Comparison of ENCODE assay signal across 26 cellular contexts in the genomic region with DNA sequence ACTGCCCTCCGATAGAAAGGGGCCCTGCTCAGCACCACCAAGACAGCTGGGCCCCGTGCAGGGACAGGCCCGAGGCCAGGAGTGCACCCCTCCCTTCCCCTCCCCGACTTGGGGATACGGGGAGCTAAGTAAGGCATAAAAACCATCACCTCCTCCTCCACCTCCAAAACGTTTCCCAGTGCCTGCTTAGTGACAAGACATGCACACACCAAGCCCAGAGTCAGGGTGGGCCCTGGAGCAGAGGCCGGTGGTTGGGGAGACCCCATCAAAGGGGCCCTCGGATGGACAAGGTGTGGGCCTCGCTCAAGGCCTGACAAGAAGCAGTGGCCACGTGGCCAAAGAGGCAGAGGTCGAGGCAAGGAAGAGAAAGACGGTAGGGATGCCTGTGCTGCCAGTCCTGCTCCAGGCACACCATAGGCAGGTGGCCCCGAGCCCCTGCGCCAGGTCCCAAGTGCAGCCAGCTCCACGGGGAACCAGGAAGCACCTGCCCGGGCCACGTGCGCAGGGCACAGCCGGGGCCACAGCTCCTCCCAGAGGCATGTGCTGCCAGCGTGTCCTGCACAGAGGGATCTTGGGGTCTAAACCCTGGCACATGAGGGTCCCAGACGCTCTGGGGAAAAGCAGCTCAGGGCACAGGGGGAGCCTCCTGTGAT.
"Had no signal": no experiment of that assay in that cellular context is flagged by ENCODE, and none has a peak within 500 bp of the region (broad histone marks: within the 10 kb centered on the region; RNA-seq: fewer than 3 reads in every experiment).

No MANE protein-coding gene starts in this region.

- H3K9me3 Mint-ChIP-seq: activated naive CD4-positive, alpha-beta T cell treated with anti-CD3 and anti-CD28 coated beads, Interleukin-2, amount 10 ng/mL, durations not matched to agents 7 days and 5 days; naive thymus-derived CD8-positive, alpha-beta T cell; stimulated activated memory B cell treated with anti-CD40 and anti-IgM and Interleukin-4, amounts not matched to agents 10 μg/mL and 1 μg/mL and 100 μg/mL, for 72 hours; type B pancreatic cell had no signal

- H3K27ac Mint-ChIP-seq: activated naive CD4-positive, alpha-beta T cell treated with anti-CD3 and anti-CD28 coated beads, Interleukin-2, amount 10 ng/mL, durations not matched to agents 7 days and 5 days; stimulated activated memory B cell treated with anti-CD40 and anti-IgM and Interleukin-4, amounts not matched to agents 10 μg/mL and 1 μg/mL and 100 μg/mL, for 72 hours; type B pancreatic cell had no signal

- H3K27me3 ChIP-seq: body of pancreas, cardiac muscle cell, left lung, ovary, right atrium auricular region had no signal

- H3K4me3 ChIP-seq: body of pancreas, cardiac muscle cell, left lung, ovary, prostate gland, right atrium auricular region, skin epidermis, thoracic aorta had no signal

- H3K9me3 ChIP-seq: body of pancreas, left lung, neutrophil, ovary, prostate gland, right atrium auricular region, thoracic aorta had no signal

- H3K4me1 ChIP-seq: body of pancreas, left lung, prostate gland had no signal

- H3K27ac ChIP-seq: body of pancreas, cardiac muscle cell, left lung, neutrophil, ovary, prostate gland, right atrium auricular region, skin epidermis, thoracic aorta had no signal

- H3K27me3 Mint-ChIP-seq: activated naive CD4-positive, alpha-beta T cell treated with anti-CD3 and anti-CD28 coated beads, Interleukin-2, amount 10 ng/mL, durations not matched to agents 7 days and 5 days; naive thymus-derived CD8-positive, alpha-beta T cell; stimulated activated memory B cell treated with anti-CD40 and anti-IgM and Interleukin-4, amounts not matched to agents 10 μg/mL and 1 μg/mL and 100 μg/mL, for 72 hours; type B pancreatic cell had no signal

- H3K36me3 ChIP-seq: ovary had no signal

- DNase-seq: activated CD4-positive, alpha-beta T cell treated with anti-CD3 and anti-CD28 coated beads for 1 hour; activated CD4-positive, alpha-beta T cell treated with anti-CD3 and anti-CD28 coated beads, Interleukin-2, amount 50 U/mL, for 4 hours; activated CD8-positive, alpha-beta memory T cell treated with anti-CD3 and anti-CD28 coated beads for 24 hours; activated CD8-positive, alpha-beta memory T cell treated with anti-CD3 and anti-CD28 coated beads, Interleukin-2, amount 50 U/mL, for 4 hours; activated effector memory CD4-positive, alpha-beta T cell treated with Interleukin-2 at 50 U/mL for 16 hours; activated naive CD4-positive, alpha-beta T cell treated with anti-CD3 and anti-CD28 coated beads, Interleukin-2, amount 10 ng/mL, durations not matched to agents 7 days and 5 days; activated T-cell treated with anti-CD3 and anti-CD28 coated beads, Interleukin-2, amount 50 U/mL, for 48 hours; anterior cingulate cortex; body of pancreas; effector CD4-positive, alpha-beta T cell; erythroblast; foreskin fibroblast; stimulated activated CD4-positive, alpha-beta T cell treated with anti-CD3 and anti-CD28 coated beads, Interleukin-2, amount 100 ng/mL, for 24 hours; T-helper 9 cell had no signal

- ATAC-seq: body of pancreas; left lung; naive thymus-derived CD8-positive, alpha-beta T cell; SK-N-SH treated with all-trans-retinoic acid at 6 μM for 48 hours; stimulated activated memory B cell treated with anti-CD40 and anti-IgM and Interleukin-4, amounts not matched to agents 10 μg/mL and 1 μg/mL and 100 μg/mL, for 72 hours had no signal

- H3K4me3 Mint-ChIP-seq: activated naive CD4-positive, alpha-beta T cell treated with anti-CD3 and anti-CD28 coated beads, Interleukin-2, amount 10 ng/mL, durations not matched to agents 7 days and 5 days; stimulated activated memory B cell treated with anti-CD40 and anti-IgM and Interleukin-4, amounts not matched to agents 10 μg/mL and 1 μg/mL and 100 μg/mL, for 72 hours; type B pancreatic cell had no signal
